In the genomic region with DNA sequence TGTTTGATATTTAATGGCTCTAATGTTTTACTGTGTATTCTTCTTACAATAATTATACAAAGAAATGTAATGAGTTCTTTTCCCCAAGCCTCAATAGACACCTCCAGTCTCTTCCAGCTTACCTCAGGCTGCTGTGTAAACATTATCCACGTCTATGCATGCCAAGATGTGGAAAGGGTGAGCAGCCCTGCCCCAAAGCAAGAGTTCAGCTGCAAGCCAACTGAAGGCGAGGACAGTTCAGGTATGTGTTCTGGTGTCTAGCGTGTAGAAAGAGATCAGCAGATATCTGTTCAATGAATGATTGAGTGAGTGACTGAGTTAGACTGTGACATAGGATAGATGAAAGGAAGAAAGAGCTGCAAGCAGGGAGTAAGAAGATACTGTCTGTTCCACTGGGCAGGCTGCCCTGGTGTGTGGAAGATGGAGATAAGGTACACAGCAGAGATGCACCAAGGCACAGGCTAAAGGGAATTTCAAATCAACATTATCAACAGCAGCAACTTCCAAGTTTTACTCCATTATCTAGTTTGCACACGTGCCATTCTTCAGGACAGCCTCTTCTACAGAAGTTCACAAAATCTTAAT, we compare ENCODE assay signal across 2 cellular contexts.
A peak's percentile ranks its signal among the peaks of the same experiment; 100 is the strongest.
TF ChIP-seq lines count a peak whose summit lies in the region.

No MANE protein-coding gene starts in this region.

TF ChIP-seq in IMR-90, 13 proteins besides CTCF, POLR2A, EP300 and RAD21:
- TF ChIP-seq SMC3 (IDR thresholded peaks at IDR 0.05; ENCODE audit: low read depth, low read length): no peak
- TF ChIP-seq, protein P1, sequence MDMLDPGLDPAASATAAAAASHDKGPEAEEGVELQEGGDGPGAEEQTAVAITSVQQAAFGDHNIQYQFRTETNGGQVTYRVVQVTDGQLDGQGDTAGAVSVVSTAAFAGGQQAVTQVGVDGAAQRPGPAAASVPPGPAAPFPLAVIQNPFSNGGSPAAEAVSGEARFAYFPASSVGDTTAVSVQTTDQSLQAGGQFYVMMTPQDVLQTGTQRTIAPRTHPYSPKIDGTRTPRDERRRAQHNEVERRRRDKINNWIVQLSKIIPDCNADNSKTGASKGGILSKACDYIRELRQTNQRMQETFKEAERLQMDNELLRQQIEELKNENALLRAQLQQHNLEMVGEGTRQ (IDR thresholded peaks at IDR 0.05; ENCODE audit: low read depth, low read length): no peak
- TF ChIP-seq MXI1 (IDR thresholded peaks at IDR 0.05; ENCODE audit: borderline replicate concordance, low read depth, low read length): no peak
- no peak for TF ChIP-seq MAZ (IDR thresholded peaks at IDR 0.05; ENCODE audit: borderline replicate concordance, low read depth, low read length)
- no peak for TF ChIP-seq FOS (IDR thresholded peaks at IDR 0.05; ENCODE audit: low read depth, low read length)
- no peak for TF ChIP-seq CEBPB (IDR thresholded peaks at IDR 0.05; ENCODE audit: low read depth, low read length)
- no peak for TF ChIP-seq RFX5 (IDR thresholded peaks at IDR 0.05; ENCODE audit: low read depth, low read length)
- TF ChIP-seq MAFK (IDR thresholded peaks at IDR 0.05; ENCODE audit: low read depth, low read length): no peak
- TF ChIP-seq NFE2L2 (IDR thresholded peaks at IDR 0.05; ENCODE audit: low read depth, low read length): no peak
- no peak for TF ChIP-seq RCOR1 (IDR thresholded peaks at IDR 0.05; ENCODE audit: insufficient replicate concordance, low read length)
- no peak for TF ChIP-seq CHD1 (IDR thresholded peaks at IDR 0.05; ENCODE audit: low read depth, low read length)
- no peak for TF ChIP-seq BHLHE40 (IDR thresholded peaks at IDR 0.05; ENCODE audit: low read depth, low read length)
- TF ChIP-seq, protein P2, sequence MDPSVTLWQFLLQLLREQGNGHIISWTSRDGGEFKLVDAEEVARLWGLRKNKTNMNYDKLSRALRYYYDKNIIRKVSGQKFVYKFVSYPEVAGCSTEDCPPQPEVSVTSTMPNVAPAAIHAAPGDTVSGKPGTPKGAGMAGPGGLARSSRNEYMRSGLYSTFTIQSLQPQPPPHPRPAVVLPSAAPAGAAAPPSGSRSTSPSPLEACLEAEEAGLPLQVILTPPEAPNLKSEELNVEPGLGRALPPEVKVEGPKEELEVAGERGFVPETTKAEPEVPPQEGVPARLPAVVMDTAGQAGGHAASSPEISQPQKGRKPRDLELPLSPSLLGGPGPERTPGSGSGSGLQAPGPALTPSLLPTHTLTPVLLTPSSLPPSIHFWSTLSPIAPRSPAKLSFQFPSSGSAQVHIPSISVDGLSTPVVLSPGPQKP (IDR thresholded peaks at IDR 0.05; ENCODE audit: borderline replicate concordance, low read depth, low read length): no peak
TF ChIP-seq in IMR-90: peak in this region for 0.

TF ChIP-seq in K562, 482 proteins besides CTCF, POLR2A, EP300 and RAD21 (continues in another document):
- TF ChIP-seq ZNF143 (CRISPR knock-in tag; IDR thresholded peaks at IDR 0.05) (no peak), PHTF2 (CRISPR knock-in tag; IDR thresholded peaks at IDR 0.05) (no peak), GTF2A2 (tag; IDR thresholded peaks at IDR 0.05) (no peak), ZNF232 (CRISPR knock-in tag; IDR thresholded peaks at IDR 0.05) (no peak), KLF13 (tag; IDR thresholded peaks at IDR 0.05; ENCODE audit: borderline replicate concordance, low read depth) (no peak), PHF8 (IDR thresholded peaks at IDR 0.05; ENCODE audit: borderline replicate concordance, low read length) (no peak), ELF4 (CRISPR knock-in tag; IDR thresholded peaks at IDR 0.05) (no peak), MECOM (CRISPR knock-in tag; IDR thresholded peaks at IDR 0.05) (0 out of 2 replicates have a peak, but pooled peaks have one; percentile 19), NCOA1 (IDR thresholded peaks at IDR 0.05; ENCODE audit: low read depth) (no peak), ARID1B (IDR thresholded peaks at IDR 0.05) (peak; percentile 60), U2AF2 (optimal IDR thresholded peaks at IDR 0.05; ENCODE audit: low read depth, low read length) (no peak), MCM5 (IDR thresholded peaks at IDR 0.05; ENCODE audit: low read depth) (no peak), TGIF2 (CRISPR knock-in tag; IDR thresholded peaks at IDR 0.05) (no peak), KDM1A (IDR thresholded peaks at IDR 0.05) (peak in 1 of 2 experiments; percentile 45; a peak in 2 of 4 replicates), ZNF121 (CRISPR knock-in tag; conservative IDR thresholded peaks at IDR 0.05) (no peak), SAP30 (IDR thresholded peaks at IDR 0.05; ENCODE audit: borderline replicate concordance, insufficient read depth, low read depth, low read length, poor library complexity, severe bottlenecking) (no peak), CEBPG (CRISPR knock-in tag; IDR thresholded peaks at IDR 0.05) (no peak), CEBPG (tag; conservative IDR thresholded peaks at IDR 0.05 in 1 of 2, IDR thresholded peaks at IDR 0.05 in 1 of 2) (no peak), POLR3G (IDR thresholded peaks at IDR 0.05; ENCODE audit: extremely low read depth, insufficient read length, insufficient replicate concordance) (no peak), RUNX1 (IDR thresholded peaks at IDR 0.05; ENCODE audit: low read depth) (no peak), MTF1 (CRISPR knock-in tag; IDR thresholded peaks at IDR 0.05; ENCODE audit: borderline replicate concordance) (no peak), TAF9B (IDR thresholded peaks at IDR 0.05; ENCODE audit: partially characterized antibody) (no peak), FOXA3 (CRISPR knock-in tag; conservative IDR thresholded peaks at IDR 0.05 in 1 of 2, IDR thresholded peaks at IDR 0.05 in 1 of 2) (no peak)
- TF ChIP-seq, protein P3, sequence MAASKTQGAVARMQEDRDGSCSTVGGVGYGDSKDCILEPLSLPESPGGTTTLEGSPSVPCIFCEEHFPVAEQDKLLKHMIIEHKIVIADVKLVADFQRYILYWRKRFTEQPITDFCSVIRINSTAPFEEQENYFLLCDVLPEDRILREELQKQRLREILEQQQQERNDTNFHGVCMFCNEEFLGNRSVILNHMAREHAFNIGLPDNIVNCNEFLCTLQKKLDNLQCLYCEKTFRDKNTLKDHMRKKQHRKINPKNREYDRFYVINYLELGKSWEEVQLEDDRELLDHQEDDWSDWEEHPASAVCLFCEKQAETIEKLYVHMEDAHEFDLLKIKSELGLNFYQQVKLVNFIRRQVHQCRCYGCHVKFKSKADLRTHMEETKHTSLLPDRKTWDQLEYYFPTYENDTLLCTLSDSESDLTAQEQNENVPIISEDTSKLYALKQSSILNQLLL (CRISPR knock-in tag; IDR thresholded peaks at IDR 0.05; ENCODE audit: borderline replicate concordance): no peak
- TF ChIP-seq, protein P4, sequence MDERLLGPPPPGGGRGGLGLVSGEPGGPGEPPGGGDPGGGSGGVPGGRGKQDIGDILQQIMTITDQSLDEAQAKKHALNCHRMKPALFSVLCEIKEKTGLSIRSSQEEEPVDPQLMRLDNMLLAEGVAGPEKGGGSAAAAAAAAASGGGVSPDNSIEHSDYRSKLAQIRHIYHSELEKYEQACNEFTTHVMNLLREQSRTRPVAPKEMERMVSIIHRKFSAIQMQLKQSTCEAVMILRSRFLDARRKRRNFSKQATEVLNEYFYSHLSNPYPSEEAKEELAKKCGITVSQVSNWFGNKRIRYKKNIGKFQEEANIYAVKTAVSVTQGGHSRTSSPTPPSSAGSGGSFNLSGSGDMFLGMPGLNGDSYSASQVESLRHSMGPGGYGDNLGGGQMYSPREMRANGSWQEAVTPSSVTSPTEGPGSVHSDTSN (CRISPR knock-in tag; IDR thresholded peaks at IDR 0.05; ENCODE audit: low read depth): no peak
- TF ChIP-seq, protein P4 (tag; conservative IDR thresholded peaks at IDR 0.05; ENCODE audit: low read depth): peak; percentile 41; the same call in 1 of the 2 replicates
- TF ChIP-seq, protein P5, sequence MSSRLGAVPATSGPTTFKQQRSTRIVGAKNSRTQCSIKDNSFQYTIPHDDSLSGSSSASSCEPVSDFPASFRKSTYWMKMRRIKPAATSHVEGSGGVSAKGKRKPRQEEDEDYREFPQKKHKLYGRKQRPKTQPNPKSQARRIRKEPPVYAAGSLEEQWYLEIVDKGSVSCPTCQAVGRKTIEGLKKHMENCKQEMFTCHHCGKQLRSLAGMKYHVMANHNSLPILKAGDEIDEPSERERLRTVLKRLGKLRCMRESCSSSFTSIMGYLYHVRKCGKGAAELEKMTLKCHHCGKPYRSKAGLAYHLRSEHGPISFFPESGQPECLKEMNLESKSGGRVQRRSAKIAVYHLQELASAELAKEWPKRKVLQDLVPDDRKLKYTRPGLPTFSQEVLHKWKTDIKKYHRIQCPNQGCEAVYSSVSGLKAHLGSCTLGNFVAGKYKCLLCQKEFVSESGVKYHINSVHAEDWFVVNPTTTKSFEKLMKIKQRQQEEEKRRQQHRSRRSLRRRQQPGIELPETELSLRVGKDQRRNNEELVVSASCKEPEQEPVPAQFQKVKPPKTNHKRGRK (tag; IDR thresholded peaks at IDR 0.05): no peak
- TF ChIP-seq, protein P6, sequence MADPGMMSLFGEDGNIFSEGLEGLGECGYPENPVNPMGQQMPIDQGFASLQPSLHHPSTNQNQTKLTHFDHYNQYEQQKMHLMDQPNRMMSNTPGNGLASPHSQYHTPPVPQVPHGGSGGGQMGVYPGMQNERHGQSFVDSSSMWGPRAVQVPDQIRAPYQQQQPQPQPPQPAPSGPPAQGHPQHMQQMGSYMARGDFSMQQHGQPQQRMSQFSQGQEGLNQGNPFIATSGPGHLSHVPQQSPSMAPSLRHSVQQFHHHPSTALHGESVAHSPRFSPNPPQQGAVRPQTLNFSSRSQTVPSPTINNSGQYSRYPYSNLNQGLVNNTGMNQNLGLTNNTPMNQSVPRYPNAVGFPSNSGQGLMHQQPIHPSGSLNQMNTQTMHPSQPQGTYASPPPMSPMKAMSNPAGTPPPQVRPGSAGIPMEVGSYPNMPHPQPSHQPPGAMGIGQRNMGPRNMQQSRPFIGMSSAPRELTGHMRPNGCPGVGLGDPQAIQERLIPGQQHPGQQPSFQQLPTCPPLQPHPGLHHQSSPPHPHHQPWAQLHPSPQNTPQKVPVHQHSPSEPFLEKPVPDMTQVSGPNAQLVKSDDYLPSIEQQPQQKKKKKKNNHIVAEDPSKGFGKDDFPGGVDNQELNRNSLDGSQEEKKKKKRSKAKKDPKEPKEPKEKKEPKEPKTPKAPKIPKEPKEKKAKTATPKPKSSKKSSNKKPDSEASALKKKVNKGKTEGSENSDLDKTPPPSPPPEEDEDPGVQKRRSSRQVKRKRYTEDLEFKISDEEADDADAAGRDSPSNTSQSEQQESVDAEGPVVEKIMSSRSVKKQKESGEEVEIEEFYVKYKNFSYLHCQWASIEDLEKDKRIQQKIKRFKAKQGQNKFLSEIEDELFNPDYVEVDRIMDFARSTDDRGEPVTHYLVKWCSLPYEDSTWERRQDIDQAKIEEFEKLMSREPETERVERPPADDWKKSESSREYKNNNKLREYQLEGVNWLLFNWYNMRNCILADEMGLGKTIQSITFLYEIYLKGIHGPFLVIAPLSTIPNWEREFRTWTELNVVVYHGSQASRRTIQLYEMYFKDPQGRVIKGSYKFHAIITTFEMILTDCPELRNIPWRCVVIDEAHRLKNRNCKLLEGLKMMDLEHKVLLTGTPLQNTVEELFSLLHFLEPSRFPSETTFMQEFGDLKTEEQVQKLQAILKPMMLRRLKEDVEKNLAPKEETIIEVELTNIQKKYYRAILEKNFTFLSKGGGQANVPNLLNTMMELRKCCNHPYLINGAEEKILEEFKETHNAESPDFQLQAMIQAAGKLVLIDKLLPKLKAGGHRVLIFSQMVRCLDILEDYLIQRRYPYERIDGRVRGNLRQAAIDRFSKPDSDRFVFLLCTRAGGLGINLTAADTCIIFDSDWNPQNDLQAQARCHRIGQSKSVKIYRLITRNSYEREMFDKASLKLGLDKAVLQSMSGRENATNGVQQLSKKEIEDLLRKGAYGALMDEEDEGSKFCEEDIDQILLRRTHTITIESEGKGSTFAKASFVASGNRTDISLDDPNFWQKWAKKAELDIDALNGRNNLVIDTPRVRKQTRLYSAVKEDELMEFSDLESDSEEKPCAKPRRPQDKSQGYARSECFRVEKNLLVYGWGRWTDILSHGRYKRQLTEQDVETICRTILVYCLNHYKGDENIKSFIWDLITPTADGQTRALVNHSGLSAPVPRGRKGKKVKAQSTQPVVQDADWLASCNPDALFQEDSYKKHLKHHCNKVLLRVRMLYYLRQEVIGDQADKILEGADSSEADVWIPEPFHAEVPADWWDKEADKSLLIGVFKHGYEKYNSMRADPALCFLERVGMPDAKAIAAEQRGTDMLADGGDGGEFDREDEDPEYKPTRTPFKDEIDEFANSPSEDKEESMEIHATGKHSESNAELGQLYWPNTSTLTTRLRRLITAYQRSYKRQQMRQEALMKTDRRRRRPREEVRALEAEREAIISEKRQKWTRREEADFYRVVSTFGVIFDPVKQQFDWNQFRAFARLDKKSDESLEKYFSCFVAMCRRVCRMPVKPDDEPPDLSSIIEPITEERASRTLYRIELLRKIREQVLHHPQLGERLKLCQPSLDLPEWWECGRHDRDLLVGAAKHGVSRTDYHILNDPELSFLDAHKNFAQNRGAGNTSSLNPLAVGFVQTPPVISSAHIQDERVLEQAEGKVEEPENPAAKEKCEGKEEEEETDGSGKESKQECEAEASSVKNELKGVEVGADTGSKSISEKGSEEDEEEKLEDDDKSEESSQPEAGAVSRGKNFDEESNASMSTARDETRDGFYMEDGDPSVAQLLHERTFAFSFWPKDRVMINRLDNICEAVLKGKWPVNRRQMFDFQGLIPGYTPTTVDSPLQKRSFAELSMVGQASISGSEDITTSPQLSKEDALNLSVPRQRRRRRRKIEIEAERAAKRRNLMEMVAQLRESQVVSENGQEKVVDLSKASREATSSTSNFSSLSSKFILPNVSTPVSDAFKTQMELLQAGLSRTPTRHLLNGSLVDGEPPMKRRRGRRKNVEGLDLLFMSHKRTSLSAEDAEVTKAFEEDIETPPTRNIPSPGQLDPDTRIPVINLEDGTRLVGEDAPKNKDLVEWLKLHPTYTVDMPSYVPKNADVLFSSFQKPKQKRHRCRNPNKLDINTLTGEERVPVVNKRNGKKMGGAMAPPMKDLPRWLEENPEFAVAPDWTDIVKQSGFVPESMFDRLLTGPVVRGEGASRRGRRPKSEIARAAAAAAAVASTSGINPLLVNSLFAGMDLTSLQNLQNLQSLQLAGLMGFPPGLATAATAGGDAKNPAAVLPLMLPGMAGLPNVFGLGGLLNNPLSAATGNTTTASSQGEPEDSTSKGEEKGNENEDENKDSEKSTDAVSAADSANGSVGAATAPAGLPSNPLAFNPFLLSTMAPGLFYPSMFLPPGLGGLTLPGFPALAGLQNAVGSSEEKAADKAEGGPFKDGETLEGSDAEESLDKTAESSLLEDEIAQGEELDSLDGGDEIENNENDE (IDR thresholded peaks at IDR 0.05; ENCODE audit: low read depth, low read length): no peak
- TF ChIP-seq, protein P7, sequence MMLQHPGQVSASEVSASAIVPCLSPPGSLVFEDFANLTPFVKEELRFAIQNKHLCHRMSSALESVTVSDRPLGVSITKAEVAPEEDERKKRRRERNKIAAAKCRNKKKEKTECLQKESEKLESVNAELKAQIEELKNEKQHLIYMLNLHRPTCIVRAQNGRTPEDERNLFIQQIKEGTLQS (IDR thresholded peaks at IDR 0.05): no peak
- TF ChIP-seq, protein P7 (CRISPR knock-in tag; conservative IDR thresholded peaks at IDR 0.05): no peak
- TF ChIP-seq, protein P8, sequence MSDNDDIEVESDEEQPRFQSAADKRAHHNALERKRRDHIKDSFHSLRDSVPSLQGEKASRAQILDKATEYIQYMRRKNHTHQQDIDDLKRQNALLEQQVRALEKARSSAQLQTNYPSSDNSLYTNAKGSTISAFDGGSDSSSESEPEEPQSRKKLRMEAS (CRISPR knock-in tag; IDR thresholded peaks at IDR 0.05): no peak
